27 cellular contexts compared by ENCODE assay signal in genomic region chr12:102913453-102914226, GRCh38. TPM values are rescaled to one million over a fixed set of nuclear protein-coding genes. Genes with fewer than 3 reads are reported as not detected.
DNase-seq lines count a peak whose midpoint lies in the region; ATAC-seq, FAIRE-seq and TF ChIP-seq lines count a peak whose summit lies in the region.
"Had no signal": no experiment of that assay in that cellular context is flagged by ENCODE, and none has a peak within 500 bp of the region (broad histone marks: within the 10 kb centered on the region; RNA-seq: fewer than 3 reads in every experiment).

No MANE protein-coding gene starts in this region.

- no peaks in the 10 kb centered on the region for H3K36me3 ChIP-seq in bronchial epithelial cell (ENCODE audit: control insufficient read depth, insufficient read depth, low read length)
- peaks cover 0 to 53% (median 9%) of the 10 kb centered on the region in 4 donors for H3K36me3 ChIP-seq in right lobe of liver
- no peaks in the 10 kb centered on the region for H3K36me3 ChIP-seq in mucosa of descending colon (ENCODE audit: low read depth)
- H3K36me3 ChIP-seq in Karpas-422 (ENCODE audit: insufficient read depth, low read length): no peaks in the 10 kb centered on the region
- H3K36me3 ChIP-seq: BLaER1 treated with 17β-estradiol and CSF1 and Interleukin-3, amounts not matched to agents 10 nM and 100 nM had no signal

- TF ChIP-seq CTCF in bronchial epithelial cell (IDR thresholded peaks at IDR 0.05; ENCODE audit: insufficient read depth, low read length, severe bottlenecking): no peak
- no peak for TF ChIP-seq CTCF in right lobe of liver (IDR thresholded peaks at IDR 0.05)
- no peak for TF ChIP-seq CTCF in mucosa of descending colon (IDR thresholded peaks at IDR 0.05)
- no peak for TF ChIP-seq CTCF in nephron progenitor cell (IDR thresholded peaks at IDR 0.05)

- intact Hi-C loops in right lobe of liver (cut with DNase I): no loop called here
- intact Hi-C loops in mucosa of descending colon (cut with DNase I, micrococcal nuclease): no loop called here

- no peak overlapping the region for H2AFZ ChIP-seq in Karpas-422 (ENCODE audit: low read length)
- H2AFZ ChIP-seq: GM23248 had no signal

- no peak overlapping the region for H3K4me2 ChIP-seq in Karpas-422 (ENCODE audit: low read depth, low read length, poor library complexity, severe bottlenecking)
- H3K4me2 ChIP-seq: BLaER1 treated with 17β-estradiol and CSF1 and Interleukin-3, amounts not matched to agents 10 nM and 100 nM had no signal

- WGBS in right lobe of liver (ENCODE audit: insufficient coverage, low coverage, low lambda C conversion rate, missing lambda C conversion rate): 22% methylated on average over 2 of the region's 2 CpGs

- H4K20me1 ChIP-seq in Karpas-422 (ENCODE audit: insufficient read depth, low read depth, low read length): no peaks in the 10 kb centered on the region
- H4K20me1 ChIP-seq: BLaER1 treated with 17β-estradiol and CSF1 and Interleukin-3, amounts not matched to agents 10 nM and 100 nM had no signal

- no peak overlapping the region for H3K9ac ChIP-seq in Karpas-422 (ENCODE audit: low read length)
- H3K9ac ChIP-seq: BLaER1 treated with 17β-estradiol and CSF1 and Interleukin-3, amounts not matched to agents 10 nM and 100 nM; GM23248 had no signal

- H3K9me3 Mint-ChIP-seq in nephron progenitor cell: no peaks in the 10 kb centered on the region
- H3K9me3 Mint-ChIP-seq: CD4-positive, alpha-beta T cell; CD8-positive, alpha-beta memory T cell had no signal

- H3K27ac ChIP-seq in right lobe of liver (peak overlapping the region; percentile 88 to 99 (median 95)), Karpas-422 (ENCODE audit: low read length) (no peak overlapping the region)
- H3K27ac ChIP-seq: 22Rv1; BLaER1 treated with 17β-estradiol and CSF1 and Interleukin-3, amounts not matched to agents 10 nM and 100 nM; GM23248 had no signal

- H3K4me1 ChIP-seq in right lobe of liver (peaks cover 0 to 50% (median 24%) of the 10 kb centered on the region in 4 donors), mucosa of descending colon (ENCODE audit: low read depth) (no peaks in the 10 kb centered on the region), Karpas-422 (ENCODE audit: low read length) (peaks cover 15% of the 10 kb centered on the region)
- H3K4me1 ChIP-seq: BLaER1 treated with 17β-estradiol and CSF1 and Interleukin-3, amounts not matched to agents 10 nM and 100 nM had no signal

- H3K27me3 Mint-ChIP-seq in nephron progenitor cell (ENCODE audit: low read depth, poor library complexity): peaks cover 50% of the 10 kb centered on the region

- no peaks in the 10 kb centered on the region for H3K36me3 Mint-ChIP-seq in nephron progenitor cell (ENCODE audit: low read depth)
- H3K36me3 Mint-ChIP-seq: CD14-positive monocyte; CD8-positive, alpha-beta memory T cell had no signal

- H3K4me3 ChIP-seq in bronchial epithelial cell (ENCODE audit: low read depth, low read length): no peak overlapping the region
- H3K4me3 ChIP-seq in right lobe of liver: peak overlapping the region; percentile 38 to 81 (median 81)
- H3K4me3 ChIP-seq in mucosa of descending colon: no peak overlapping the region
- no peak overlapping the region for H3K4me3 ChIP-seq in Karpas-422 (ENCODE audit: low read length)
- H3K4me3 ChIP-seq: BLaER1 treated with 17β-estradiol and CSF1 and Interleukin-3, amounts not matched to agents 10 nM and 100 nM; GM23248 had no signal

- TF ChIP-seq POLR2A in right lobe of liver (IDR thresholded peaks at IDR 0.05): no peak

- H3K27me3 ChIP-seq in bronchial epithelial cell (ENCODE audit: control insufficient read depth, insufficient read depth, low read length): no peaks in the 10 kb centered on the region
- no peaks in the 10 kb centered on the region for H3K27me3 ChIP-seq in right lobe of liver
- H3K27me3 ChIP-seq in Karpas-422 (ENCODE audit: low read length): no peaks in the 10 kb centered on the region
- H3K27me3 ChIP-seq: BLaER1 treated with 17β-estradiol and CSF1 and Interleukin-3, amounts not matched to agents 10 nM and 100 nM had no signal

- FAIRE-seq in bronchial epithelial cell (lab: Jason Lieb, UNC) (no peak), islet of Langerhans (lab: Jason Lieb, UNC) (peak; percentile 17)
- FAIRE-seq: A204.1, GM12891, H1 had no signal

- peaks cover 4% of the 10 kb centered on the region for H3K4me1 Mint-ChIP-seq in nephron progenitor cell

- H3K9me3 ChIP-seq in right lobe of liver: no peaks in the 10 kb centered on the region
- no peaks in the 10 kb centered on the region for H3K9me3 ChIP-seq in mucosa of descending colon
- no peaks in the 10 kb centered on the region for H3K9me3 ChIP-seq in Karpas-422 (ENCODE audit: low read length)
- H3K9me3 ChIP-seq: BLaER1 treated with 17β-estradiol and CSF1 and Interleukin-3, amounts not matched to agents 10 nM and 100 nM had no signal

- no peak for ATAC-seq in right lobe of liver
- ATAC-seq in mucosa of descending colon: no peak
- no peak for ATAC-seq in HG03460 (IDR thresholded peaks at IDR 0.05; ENCODE audit: unreplicated experiment)

- no peak overlapping the region for H3K27ac Mint-ChIP-seq in nephron progenitor cell
- H3K27ac Mint-ChIP-seq: B cell; CD14-positive monocyte; CD4-positive, alpha-beta T cell had no signal

- peak; percentile 8 for DNase-seq in COLO829 (ENCODE audit: low spot score)
- peak; percentile 10 for DNase-seq in bronchial epithelial cell (ENCODE audit: low read depth)
- DNase-seq in right lobe of liver: no peak
- DNase-seq in mucosa of descending colon: no peak
- DNase-seq in nephron progenitor cell: no peak
- no peak for DNase-seq in Karpas-422
- DNase-seq: Calu3; CD4-positive, alpha-beta T cell; CD8-positive, alpha-beta memory T cell; COR-L47; DMS53; DMS79 treated with DMSO at 0.1 percent for 48 hours; GF-D8; GM23248; H7; HCEC 1CT had no signal

- H3K9me2 ChIP-seq in Karpas-422 (replicated peaks; ENCODE audit: insufficient read depth, low read length): no peaks in the 10 kb centered on the region

- H3K79me2 ChIP-seq in Karpas-422 (ENCODE audit: low read length): no peaks in the 10 kb centered on the region

- no peak overlapping the region for H3K4me3 Mint-ChIP-seq in nephron progenitor cell
- H3K4me3 Mint-ChIP-seq: B cell; CD14-positive monocyte; CD4-positive, alpha-beta T cell; CD8-positive, alpha-beta memory T cell had no signal

RNA-seq across cellular contexts. Expression of gene PAH, which starts 3.4 kb away (rescaled TPM):
- total RNA-seq in bronchial epithelial cell (not detected in 2 replicates), right lobe of liver (1,000 to 10,000 TPM in 3 of 6 experiments, 100 to 1,000 TPM in 3; 873 to 2,034 (median 1,035) TPM), mucosa of descending colon (not detected)
- total RNA-seq in Karpas-422 (2014; rRNA removed; shearing (Covaris generic); ENCODE audit: low replicate concordance): 0.19 and 0.61 TPM in 2 replicates
- total RNA-seq: CD4-positive, alpha-beta T cell; Daoy; G401; GM23248 had no signal

RNA-seq across cellular contexts. Expression of gene ASCL1, which starts 43.8 kb away (rescaled TPM):
- total RNA-seq in bronchial epithelial cell: not detected in 2 replicates
- 1 to 10 TPM in 1 of 6 experiments, under 1 TPM in 5; 0.18 to 1.6 (median 0.33) TPM for total RNA-seq in right lobe of liver
- under 1 TPM in 1 of 3 donors, not detected in 2; 0.16 TPM for total RNA-seq in mucosa of descending colon
- total RNA-seq in Karpas-422 (2014; rRNA removed; shearing (Covaris generic); ENCODE audit: low replicate concordance): not detected in 2 replicates
- total RNA-seq: B cell; Calu3; CD4-positive, alpha-beta T cell; CD8-positive, alpha-beta memory T cell; G401; GM23248; H1 had no signal

Comparison
In these comparisons a context has a peak if more than half of its experiments do, and no peak if none do; other contexts are left out.
1. DNase-seq: peak in COLO829 (single experiment) and bronchial epithelial cell (single experiment); none in right lobe of liver (0 of 3), mucosa of descending colon (0 of 3), nephron progenitor cell (single experiment) and Karpas-422 (single experiment).
2. H3K4me3 ChIP-seq: peak in right lobe of liver (3 of 3); none in bronchial epithelial cell (single experiment), mucosa of descending colon (single experiment) and Karpas-422 (single experiment).
3. RNA of gene PAH, which starts 3.4 kb away (total RNA-seq): 873 to 2,034 TPM in right lobe of liver; 0.19 to 0.61 TPM in Karpas-422, not detected in mucosa of descending colon and not detected in bronchial epithelial cell; every median in the first group is over 100 times any median in the second.